In the genomic region with DNA sequence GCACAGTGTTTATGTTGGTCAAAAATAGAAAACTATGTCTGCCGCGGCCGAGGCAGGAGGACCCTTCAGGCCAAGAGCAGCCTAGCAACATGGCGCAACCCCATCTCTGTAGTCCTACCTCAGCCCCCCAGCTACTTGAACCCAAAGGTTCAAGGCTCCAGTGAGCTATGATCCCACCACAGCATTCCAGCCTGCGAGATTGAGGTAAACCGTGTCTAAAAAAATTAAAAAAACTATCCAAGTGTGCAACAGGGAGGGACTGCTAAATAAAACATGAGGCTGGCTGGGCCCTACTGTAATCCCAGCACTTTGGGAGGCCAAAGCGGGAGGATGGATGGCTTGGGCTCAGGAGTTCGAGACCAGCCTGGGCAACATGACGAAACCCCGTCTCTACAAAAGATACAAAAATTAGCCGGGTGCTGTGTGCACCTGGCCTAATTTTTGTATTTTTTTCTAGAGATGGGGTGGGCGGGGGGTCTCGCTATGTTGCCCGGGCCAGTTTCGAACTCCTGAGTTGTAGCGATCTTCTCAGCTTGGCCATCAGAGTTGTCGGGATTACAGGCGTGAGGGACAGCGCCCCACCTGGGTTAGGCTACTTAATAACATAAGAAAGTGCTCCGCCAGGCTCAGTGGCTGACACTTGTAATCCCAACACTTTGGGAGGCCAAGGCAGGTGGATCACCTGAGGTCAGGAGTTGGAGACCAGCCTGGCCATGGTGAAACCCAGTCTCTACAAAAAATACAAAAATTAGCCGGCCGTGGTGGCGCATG, we compare ENCODE assay signal across 8 cellular contexts.
A peak's percentile ranks its signal among the peaks of the same experiment; 100 is the strongest.
DNase-seq lines count a peak whose midpoint lies in the region; ATAC-seq and TF ChIP-seq lines count a peak whose summit lies in the region.
"Not testable (repeated sequence)": the region's sequence is repeated elsewhere in the genome, so short reads cannot be mapped to it uniquely, and the experiment has no call there.

No MANE protein-coding gene starts in this region.

- H3K4me3 Mint-ChIP-seq in Calu3 (ENCODE audit: low read depth, unreplicated experiment): peak overlapping the region; percentile 95
- peak overlapping the region; percentile 88 for H3K4me3 Mint-ChIP-seq in activated CD8-positive, alpha-beta T cell treated with anti-CD3 and anti-CD28 coated beads for 36 hours

- BruUV-seq in Calu3 (replicated peaks; lab: Mats Ljungman, UMichigan): TSS peak; percentile 64
- BruUV-seq in mammary epithelial cell (replicated peaks; lab: Mats Ljungman, UMichigan): TSS peak; percentile 81

- peaks cover 18% of the 10 kb centered on the region for H3K36me3 Mint-ChIP-seq in Calu3 (ENCODE audit: insufficient read depth, unreplicated experiment)
- H3K36me3 Mint-ChIP-seq in activated CD8-positive, alpha-beta T cell treated with anti-CD3 and anti-CD28 coated beads for 36 hours (ENCODE audit: low read depth): not testable (repeated sequence)

- H3K27me3 ChIP-seq in Loucy (ENCODE audit: insufficient read depth, low read length, poor library complexity, severe bottlenecking); mammary epithelial cell (ENCODE audit: insufficient read depth, low read length); lower lobe of right lung (ENCODE audit: low read depth); upper lobe of right lung: not testable (repeated sequence)

- H3K4me1 Mint-ChIP-seq in Calu3 (ENCODE audit: low read depth, unreplicated experiment); activated CD8-positive, alpha-beta T cell treated with anti-CD3 and anti-CD28 coated beads for 36 hours (ENCODE audit: low read depth): not testable (repeated sequence)

- not testable (repeated sequence) for TF ChIP-seq CTCF in Calu3 (IDR thresholded peaks at IDR 0.05; ENCODE audit: unreplicated experiment); Loucy (conservative IDR thresholded peaks at IDR 0.05; ENCODE audit: low read length); activated CD8-positive, alpha-beta T cell treated with anti-CD3 and anti-CD28 coated beads for 36 hours (IDR thresholded peaks at IDR 0.05); mammary epithelial cell (conservative IDR thresholded peaks at IDR 0.05 in 1 of 2, IDR thresholded peaks at IDR 0.05 in 1 of 2; ENCODE audit: extremely low read depth in 1 of 2, insufficient read depth in 1 of 2, low read depth in 1 of 2, low read length in 2 of 2); lower lobe of right lung (IDR thresholded peaks at IDR 0.05); upper lobe of right lung (IDR thresholded peaks at IDR 0.05)
- TF ChIP-seq CTCF in fibroblast of the aortic adventitia (IDR thresholded peaks at IDR 0.05; ENCODE audit: insufficient read depth, low read length): peak; percentile 19

- H3K4me1 ChIP-seq in Loucy (ENCODE audit: insufficient read depth, low read length, poor library complexity, severe bottlenecking); mammary epithelial cell (ENCODE audit: insufficient read depth, low read length); lower lobe of right lung; upper lobe of right lung: not testable (repeated sequence)

- H3K4me3 ChIP-seq in Loucy (ENCODE audit: low read length, poor library complexity, severe bottlenecking): peak overlapping the region; percentile 81
- H3K4me3 ChIP-seq in mammary epithelial cell (replicated peaks in 1 of 3; ENCODE audit: insufficient read depth in 1 of 3, low read depth in 2 of 3, low read length in 3 of 3): peak overlapping the region; percentile 45 to 60 (median 56)
- H3K4me3 ChIP-seq in fibroblast of the aortic adventitia (ENCODE audit: low read depth, low read length): peak overlapping the region; percentile 61
- H3K4me3 ChIP-seq in lower lobe of right lung: peak overlapping the region; percentile 53
- peak overlapping the region; percentile 55 for H3K4me3 ChIP-seq in upper lobe of right lung

- CTCF ChIA-PET in Calu3 (lab: Charles Lee); activated CD8-positive, alpha-beta T cell treated with anti-CD3 and anti-CD28 coated beads for 36 hours (lab: Charles Lee); mammary epithelial cell (lab: Charles Lee; ENCODE audit: low non-redundant PET): not testable (repeated sequence)

- not testable (repeated sequence) for H4K20me1 ChIP-seq in Loucy (ENCODE audit: insufficient read depth, low read length, poor library complexity, severe bottlenecking); mammary epithelial cell (ENCODE audit: insufficient read depth, low read length)

- H3K36me3 ChIP-seq in Loucy (ENCODE audit: insufficient read depth, low read length); mammary epithelial cell (ENCODE audit: insufficient read depth, low read length); lower lobe of right lung; upper lobe of right lung: not testable (repeated sequence)

- peak overlapping the region; percentile 84 for H3K9ac ChIP-seq in Loucy (ENCODE audit: low read depth, low read length, poor library complexity, severe bottlenecking)
- H3K9ac ChIP-seq in mammary epithelial cell (ENCODE audit: insufficient read depth, low read length): peak overlapping the region; percentile 48

- not testable (repeated sequence) for H3K27me3 Mint-ChIP-seq in Calu3 (ENCODE audit: unreplicated experiment); activated CD8-positive, alpha-beta T cell treated with anti-CD3 and anti-CD28 coated beads for 36 hours

- H2AFZ ChIP-seq in Loucy (ENCODE audit: low read length) (peak overlapping the region; percentile 89), mammary epithelial cell (ENCODE audit: low read depth, low read length) (peak overlapping the region; percentile 87)

- H3K9me3 Mint-ChIP-seq in Calu3 (ENCODE audit: low read depth, unreplicated experiment); activated CD8-positive, alpha-beta T cell treated with anti-CD3 and anti-CD28 coated beads for 36 hours: not testable (repeated sequence)

- H3K9me2 ChIP-seq in Loucy (replicated peaks; ENCODE audit: low read depth, low read length): not testable (repeated sequence)

- H3K4me2 ChIP-seq in Loucy (ENCODE audit: low read depth, low read length, poor library complexity, severe bottlenecking) (peak overlapping the region; percentile 73), mammary epithelial cell (ENCODE audit: insufficient read depth, low read depth, low read length) (peak overlapping the region; percentile 54)

- dilution Hi-C loops in mammary epithelial cell (cut with HindIII; ENCODE audit: low sequenced_read_pairs): not testable (repeated sequence)

- in situ Hi-C loops in mammary epithelial cell (cut with MboI; ENCODE audit: low sequenced_read_pairs in 2 of 2): not testable (repeated sequence)

- 53% methylated on average over 14 of the region's 23 CpGs for WGBS in mammary epithelial cell (ENCODE audit: low coverage, missing lambda C conversion rate)

- H3K79me2 ChIP-seq in Loucy (ENCODE audit: insufficient read depth, low read length); mammary epithelial cell (ENCODE audit: insufficient read depth, low read length): not testable (repeated sequence)

- intact Hi-C loops in Calu3 (cut with micrococcal nuclease; ENCODE audit: unreplicated experiment); activated CD8-positive, alpha-beta T cell treated with anti-CD3 and anti-CD28 coated beads for 36 hours (cut with micrococcal nuclease); mammary epithelial cell (cut with micrococcal nuclease); lower lobe of right lung (cut with DNase I); upper lobe of right lung (cut with DNase I): not testable (repeated sequence)

- H3F3A ChIP-seq in Loucy (ENCODE audit: low read depth): not testable (repeated sequence)

- H3K9me3 ChIP-seq in Loucy (ENCODE audit: insufficient read depth, low read depth, low read length); mammary epithelial cell (replicated peaks; ENCODE audit: insufficient read depth, low read length); lower lobe of right lung; upper lobe of right lung: not testable (repeated sequence)

- H3K27ac ChIP-seq in mammary epithelial cell (ENCODE audit: insufficient read depth, low read depth, low read length) (peak overlapping the region; percentile 88), lower lobe of right lung (peak overlapping the region; percentile 91), upper lobe of right lung (peak overlapping the region; percentile 93)

- DNase-seq in Calu3; activated CD8-positive, alpha-beta T cell treated with anti-CD3 and anti-CD28 coated beads for 36 hours; lower lobe of right lung; upper lobe of right lung: not testable (repeated sequence)
- DNase-seq in mammary epithelial cell: peak; percentile 11
- DNase-seq in fibroblast of the aortic adventitia (ENCODE audit: low read depth): peak; percentile 7
- peak; percentile 82 for DNase-seq in retina

- POLR2A ChIA-PET in activated CD8-positive, alpha-beta T cell treated with anti-CD3 and anti-CD28 coated beads for 36 hours (lab: Charles Lee): interaction anchor here (2.3 kb wide), 1 partner anchor 427 kb away, joined by 10 read pairs; a partner anchor contains a TSS

- not testable (repeated sequence) for ATAC-seq in activated CD8-positive, alpha-beta T cell treated with anti-CD3 and anti-CD28 coated beads for 36 hours; lower lobe of right lung; upper lobe of right lung

- peak overlapping the region; percentile 85 for H3K27ac Mint-ChIP-seq in Calu3 (ENCODE audit: unreplicated experiment)
- H3K27ac Mint-ChIP-seq in activated CD8-positive, alpha-beta T cell treated with anti-CD3 and anti-CD28 coated beads for 36 hours: peak overlapping the region; percentile 98
